Comparison of ENCODE assay signal across 17 cellular contexts in genomic region chr2:235044501-235045271, GRCh38.
DNase-seq lines count a peak whose midpoint lies in the region; ATAC-seq lines count a peak whose summit lies in the region.
"Had no signal": no experiment of that assay in that cellular context is flagged by ENCODE, and none has a peak within 500 bp of the region (broad histone marks: within the 10 kb centered on the region; RNA-seq: fewer than 3 reads in every experiment).

No MANE protein-coding gene starts in this region.

- H3K4me1 ChIP-seq in BLaER1 = peaks cover 37% of the 10 kb centered on the region

- 0 out of 2 replicates have a peak overlapping the region, but pooled peaks have one; percentile 6 for H3K4me3 ChIP-seq in BLaER1
- H3K4me3 ChIP-seq: mucosa of descending colon, SJCRH30 had no signal

- no peaks in the 10 kb centered on the region for H3K9me3 Mint-ChIP-seq in activated naive CD8-positive, alpha-beta T cell treated with anti-CD3 and anti-CD28 coated beads, Interleukin-2, amount 10 ng/mL, durations not matched to agents 7 days and 5 days
- no peaks in the 10 kb centered on the region for H3K9me3 Mint-ChIP-seq in natural killer cell treated with Interleukin-12 subunit alpha and Interleukin-12 subunit beta and Interleukin-15 and Interleukin-18, amount 100 ng/mL, for 72 hours
- H3K9me3 Mint-ChIP-seq: activated T-cell treated with anti-CD3 and anti-CD28 coated beads, Interleukin-2, amount 50 U/mL, for 72 hours had no signal

- H3K9me3 ChIP-seq in BLaER1 = no peaks in the 10 kb centered on the region
- H3K9me3 ChIP-seq: mucosa of descending colon, SJCRH30 had no signal

- H4K20me1 ChIP-seq in BLaER1 = no peaks in the 10 kb centered on the region

- POLR2A ChIA-PET in activated naive CD8-positive, alpha-beta T cell treated with anti-CD3 and anti-CD28 coated beads, Interleukin-2, amount 10 ng/mL, durations not matched to agents 7 days and 5 days (lab: Charles Lee) = no interaction called here

- no peaks in the 10 kb centered on the region for H3K36me3 Mint-ChIP-seq in activated naive CD8-positive, alpha-beta T cell treated with anti-CD3 and anti-CD28 coated beads, Interleukin-2, amount 10 ng/mL, durations not matched to agents 7 days and 5 days
- H3K36me3 Mint-ChIP-seq in natural killer cell treated with Interleukin-12 subunit alpha and Interleukin-12 subunit beta and Interleukin-15 and Interleukin-18, amount 100 ng/mL, for 72 hours = no peaks in the 10 kb centered on the region

- ATAC-seq in GM18867 (IDR thresholded peaks at IDR 0.05; ENCODE audit: unreplicated experiment) (peak; percentile 15), HG02870 (IDR thresholded peaks at IDR 0.05; ENCODE audit: unreplicated experiment) (no peak)
- ATAC-seq in activated naive CD8-positive, alpha-beta T cell treated with anti-CD3 and anti-CD28 coated beads, Interleukin-2, amount 10 ng/mL, durations not matched to agents 7 days and 5 days (ENCODE audit: low read depth) = peak; percentile 20
- ATAC-seq in natural killer cell treated with Interleukin-12 subunit alpha and Interleukin-12 subunit beta and Interleukin-15 and Interleukin-18, amount 100 ng/mL, for 72 hours = no peak

- no peaks in the 10 kb centered on the region for H3K36me3 ChIP-seq in BLaER1

- no peaks in the 10 kb centered on the region for H3K27me3 ChIP-seq in BLaER1
- H3K27me3 ChIP-seq: SJCRH30 had no signal

- H3K27ac Mint-ChIP-seq in activated naive CD8-positive, alpha-beta T cell treated with anti-CD3 and anti-CD28 coated beads, Interleukin-2, amount 10 ng/mL, durations not matched to agents 7 days and 5 days = no peak overlapping the region
- H3K27ac Mint-ChIP-seq in natural killer cell treated with Interleukin-12 subunit alpha and Interleukin-12 subunit beta and Interleukin-15 and Interleukin-18, amount 100 ng/mL, for 72 hours = no peak overlapping the region
- H3K27ac Mint-ChIP-seq: activated T-cell treated with anti-CD3 and anti-CD28 coated beads, Interleukin-2, amount 50 U/mL, for 72 hours had no signal

- H3K4me2 ChIP-seq in BLaER1 = peak overlapping the region; percentile 82

- H3K4me1 Mint-ChIP-seq in activated naive CD8-positive, alpha-beta T cell treated with anti-CD3 and anti-CD28 coated beads, Interleukin-2, amount 10 ng/mL, durations not matched to agents 7 days and 5 days = peaks cover 14% of the 10 kb centered on the region
- H3K4me1 Mint-ChIP-seq in natural killer cell treated with Interleukin-12 subunit alpha and Interleukin-12 subunit beta and Interleukin-15 and Interleukin-18, amount 100 ng/mL, for 72 hours (ENCODE audit: low read depth in 2 of 2) = peaks cover 5 to 13% of the 10 kb centered on the region in 2 donors

- H3K27ac ChIP-seq in BLaER1 = peak overlapping the region; percentile 18; the same call in 1 of the 2 replicates
- H3K27ac ChIP-seq: SJCRH30 had no signal

- H3K9ac ChIP-seq in BLaER1 = no peak overlapping the region

- H3K4me3 Mint-ChIP-seq in activated naive CD8-positive, alpha-beta T cell treated with anti-CD3 and anti-CD28 coated beads, Interleukin-2, amount 10 ng/mL, durations not matched to agents 7 days and 5 days = peak overlapping the region; percentile 43
- no peak overlapping the region for H3K4me3 Mint-ChIP-seq in natural killer cell treated with Interleukin-12 subunit alpha and Interleukin-12 subunit beta and Interleukin-15 and Interleukin-18, amount 100 ng/mL, for 72 hours

- H3K27me3 Mint-ChIP-seq in activated naive CD8-positive, alpha-beta T cell treated with anti-CD3 and anti-CD28 coated beads, Interleukin-2, amount 10 ng/mL, durations not matched to agents 7 days and 5 days = peaks cover 10% of the 10 kb centered on the region
- H3K27me3 Mint-ChIP-seq in natural killer cell treated with Interleukin-12 subunit alpha and Interleukin-12 subunit beta and Interleukin-15 and Interleukin-18, amount 100 ng/mL, for 72 hours = peaks cover 0 to 19% of the 10 kb centered on the region in 2 donors
- H3K27me3 Mint-ChIP-seq: progenitor cell of endocrine pancreas had no signal

- DNase-seq in activated naive CD8-positive, alpha-beta T cell treated with anti-CD3 and anti-CD28 coated beads, Interleukin-2, amount 10 ng/mL, durations not matched to agents 7 days and 5 days = no peak
- DNase-seq in natural killer cell treated with Interleukin-12 subunit alpha and Interleukin-12 subunit beta and Interleukin-15 and Interleukin-18, amount 100 ng/mL, for 72 hours (ENCODE audit: low spot score) = peak; percentile 54
- DNase-seq in globus pallidus (ENCODE audit: low spot score) (no peak), EL (no peak), NCI-H1694 (lab: John Stamatoyannopoulos, UW) (no peak)
- DNase-seq: activated CD4-positive, alpha-beta T cell treated with anti-CD3 and anti-CD28 coated beads for 4 hours; activated T-cell treated with anti-CD3 and anti-CD28 coated beads, Interleukin-2, amount 50 U/mL, for 72 hours; amniotic stem cell; DMS 273 treated with DMSO at 0.1 percent for 48 hours; NCI-H1694 treated with DMSO at 0.1 percent for 48 hours; NCI-H446; SJCRH30 had no signal

Comparison
In these comparisons a context has a peak if more than half of its experiments do, and no peak if none do; other contexts are left out.
1. ATAC-seq: peak in GM18867 (single experiment) and activated naive CD8-positive, alpha-beta T cell treated with anti-CD3 and anti-CD28 coated beads, Interleukin-2, amount 10 ng/mL, durations not matched to agents 7 days and 5 days (single experiment); none in natural killer cell treated with Interleukin-12 subunit alpha and Interleukin-12 subunit beta and Interleukin-15 and Interleukin-18, amount 100 ng/mL, for 72 hours (0 of 2) and HG02870 (single experiment).